In genomic region chr5:45694255-45694834, GRCh38 we compare ENCODE assay signal across 14 cellular contexts. TPM values are rescaled to one million over a fixed set of nuclear protein-coding genes. Genes with fewer than 3 reads are reported as not detected.
A peak's percentile ranks its signal among the peaks of the same experiment; 100 is the strongest.
DNase-seq lines count a peak whose midpoint lies in the region; ATAC-seq and TF ChIP-seq lines count a peak whose summit lies in the region.
"Had no signal": no experiment of that assay in that cellular context is flagged by ENCODE, and none has a peak within 500 bp of the region (broad histone marks: within the 10 kb centered on the region; RNA-seq: fewer than 3 reads in every experiment).

No MANE protein-coding gene starts in this region.

- H3K9me3 Mint-ChIP-seq in WTC11 (no peaks in the 10 kb centered on the region), type B pancreatic cell (peaks cover 5% of the 10 kb centered on the region)

- H3K4me3 ChIP-seq in right cardiac atrium (ENCODE audit: low read length): peak overlapping the region; percentile 42
- H3K4me3 ChIP-seq: upper lobe of left lung had no signal

- H3K4me1 Mint-ChIP-seq in WTC11: peaks cover 31% of the 10 kb centered on the region
- H3K4me1 Mint-ChIP-seq in type B pancreatic cell (ENCODE audit: unreplicated experiment): peaks cover 10% of the 10 kb centered on the region

- no peak overlapping the region for H3K27ac ChIP-seq in right cardiac atrium (ENCODE audit: low read length)
- H3K27ac ChIP-seq: foreskin keratinocyte, upper lobe of left lung, VCaP had no signal

- TF ChIP-seq CTCF in WTC11 (IDR thresholded peaks at IDR 0.05): no peak
- TF ChIP-seq CTCF in type B pancreatic cell (conservative IDR thresholded peaks at IDR 0.05): no peak

- POLR2A ChIA-PET in WTC11 (lab: Charles Lee): no interaction called here

- H3K4me3 Mint-ChIP-seq in WTC11: peak overlapping the region; percentile 72
- peak overlapping the region; percentile 81 for H3K4me3 Mint-ChIP-seq in type B pancreatic cell

- peaks cover 1% of the 10 kb centered on the region for H3K9me3 ChIP-seq in right cardiac atrium (ENCODE audit: control insufficient read depth, low read length)
- H3K9me3 ChIP-seq: upper lobe of left lung had no signal

- H3K27me3 ChIP-seq in right cardiac atrium (ENCODE audit: control insufficient read depth, insufficient read depth): no peaks in the 10 kb centered on the region

- H3K27ac Mint-ChIP-seq in WTC11 (no peak overlapping the region), type B pancreatic cell (no peak overlapping the region)

- WGBS in right cardiac atrium: 11% methylated on average over 15 of the region's 15 CpGs

- intact Hi-C loops in right cardiac atrium (cut with DNase I) (loop anchor here in 1 of 4 donors (10.0 kb wide), 1 partner anchor 650 kb away; no protein-coding TSS in a partner anchor), left cardiac atrium (cut with DNase I) (no loop called here)

- CTCF ChIA-PET in WTC11 (lab: Charles Lee): interaction anchor here (1.1 kb wide), 1 partner anchor 101 kb away, joined by 3 read pairs; no protein-coding TSS in a partner anchor

- peaks cover 27% of the 10 kb centered on the region for H3K27me3 Mint-ChIP-seq in WTC11 (ENCODE audit: low read depth)
- peaks cover 57% of the 10 kb centered on the region for H3K27me3 Mint-ChIP-seq in type B pancreatic cell

- no peaks in the 10 kb centered on the region for H3K4me1 ChIP-seq in right cardiac atrium (ENCODE audit: control insufficient read depth, insufficient read depth, low read length)
- H3K4me1 ChIP-seq: foreskin keratinocyte had no signal

- H3K36me3 Mint-ChIP-seq in WTC11: no peaks in the 10 kb centered on the region
- no peaks in the 10 kb centered on the region for H3K36me3 Mint-ChIP-seq in type B pancreatic cell

- ATAC-seq in right cardiac atrium (no peak), left cardiac atrium (no peak), WTC11 (no peak), HG02642 (IDR thresholded peaks at IDR 0.05; ENCODE audit: poor library complexity, unreplicated experiment) (no peak)
- ATAC-seq: foreskin keratinocyte had no signal

- DNase-seq in right cardiac atrium (no peak), left cardiac atrium (no peak), WTC11 (ENCODE audit: low spot score) (no peak), iPS-NIHi7 (ENCODE audit: extremely low spot score) (peak; percentile 9), type B pancreatic cell (ENCODE audit: extremely low spot score, unreplicated experiment) (no peak), NCI-H2107 treated with DMSO at 0.1 percent for 48 hours (lab: John Stamatoyannopoulos, UW; ENCODE audit: unreplicated experiment) (no peak)
- no peak for DNase-seq in activated T-cell treated with anti-CD3 and anti-CD28 coated beads, Interleukin-2, amount 50 U/mL, for 48 hours
- DNase-seq: foreskin keratinocyte had no signal

TF ChIP-seq in WTC11, 78 proteins besides CTCF, POLR2A, EP300 and RAD21:
- TF ChIP-seq TEAD1 (CRISPR knock-in tag; IDR thresholded peaks at IDR 0.05) (no peak), ATF6 (CRISPR knock-in tag; IDR thresholded peaks at IDR 0.05) (no peak)

RNA-seq across cellular contexts. Expression of gene HCN1, which starts 1.8 kb away (rescaled TPM):
- total RNA-seq in right cardiac atrium: 10 to 100 TPM; 13.1 to 15.5 (median 14.3) TPM
- 5.1 TPM for polyA plus RNA-seq in right cardiac atrium
- total RNA-seq in left cardiac atrium: 1 to 10 TPM; 5.6 to 8.0 TPM
- total RNA-seq in WTC11 (2021): 2.0 to 6.9 TPM (median 2.2 TPM) in 3 replicates
- 1.7 and 2.5 TPM in 2 replicates for total RNA-seq in type B pancreatic cell (ENCODE audit: low replicate concordance)
- total RNA-seq: chondrocyte, foreskin keratinocyte, mesenteric fat pad had no signal
- polyA plus RNA-seq: BJ, foreskin keratinocyte had no signal
